Comparison of ENCODE assay signal across 8 cellular contexts in genomic region chr16:1771072-1771863, GRCh38. TPM values are rescaled to one million over a fixed set of nuclear protein-coding genes. Genes with fewer than 3 reads are reported as not detected.
DNase-seq lines count a peak whose midpoint lies in the region; ATAC-seq and TF ChIP-seq lines count a peak whose summit lies in the region.

Gene NME3, minus strand, starts transcription at chr16:1771543. Its CDS starts 9 bp downstream, at chr16:1771534.

- peaks cover 13% of the 10 kb centered on the region for H3K4me1 Mint-ChIP-seq in nephron progenitor cell

- TF ChIP-seq CTCF in fibroblast of the aortic adventitia (IDR thresholded peaks at IDR 0.05; ENCODE audit: insufficient read depth, low read length) (no peak), nephron progenitor cell (IDR thresholded peaks at IDR 0.05) (no peak)

- H3K4me1 ChIP-seq in BLaER1: peaks cover 36% of the 10 kb centered on the region

- peak within 1 kb of the TSS; percentile 98 for H3K4me2 ChIP-seq in BLaER1

- H3K36me3 ChIP-seq in BLaER1: peaks cover 59% of the 10 kb centered on the region

- peaks cover 61% of the 10 kb centered on the region for H4K20me1 ChIP-seq in BLaER1

- no peak for ATAC-seq in GM18907 (IDR thresholded peaks at IDR 0.05; ENCODE audit: unreplicated experiment)

- H3K36me3 Mint-ChIP-seq in nephron progenitor cell (ENCODE audit: low read depth): no peaks in the 10 kb centered on the region

- peak within 1 kb of the TSS; percentile 97 for H3K4me3 ChIP-seq in BLaER1
- H3K4me3 ChIP-seq in fibroblast of the aortic adventitia (ENCODE audit: low read depth, low read length): peak within 1 kb of the TSS; percentile 84

- H3K4me3 Mint-ChIP-seq in nephron progenitor cell: peak within 1 kb of the TSS; percentile 96

- peak within 1 kb of the TSS; percentile 98 for H3K9ac ChIP-seq in BLaER1

- peak within 1 kb of the TSS; percentile 43 for H3K27ac Mint-ChIP-seq in nephron progenitor cell

- no peaks in the 10 kb centered on the region for H3K27me3 Mint-ChIP-seq in nephron progenitor cell (ENCODE audit: low read depth, poor library complexity)

- peak within 1 kb of the TSS; percentile 97 for H3K27ac ChIP-seq in BLaER1

- no peaks in the 10 kb centered on the region for H3K9me3 Mint-ChIP-seq in nephron progenitor cell

- peak; percentile 34 for DNase-seq in GOT3 (lab: John Stamatoyannopoulos, UW)
- peak; percentile 84 for DNase-seq in RPMI8226
- DNase-seq in activated effector memory CD4-positive, alpha-beta T cell treated with anti-CD3 and anti-CD28 coated beads, Interleukin-2, amount 50 U/mL, for 16 hours: peak; percentile 93
- peak; percentile 50 for DNase-seq in fibroblast of the aortic adventitia (ENCODE audit: low read depth)
- DNase-seq in nephron progenitor cell: peak; percentile 80
- peak; percentile 75 for DNase-seq in stimulated activated naive CD4-positive, alpha-beta T cell treated with Interleukin-2 at 50 U/mL for 16 hours (lab: John Stamatoyannopoulos, UW)

- H3K27me3 ChIP-seq in BLaER1: no peaks in the 10 kb centered on the region

- H3K9me3 ChIP-seq in BLaER1: no peaks in the 10 kb centered on the region

RNA-seq across cellular contexts. Expression of gene NME3, which starts in this region (rescaled TPM):
- 27.1 and 30.3 TPM in 2 replicates for total RNA-seq in fibroblast of the aortic adventitia (ENCODE audit: low replicate concordance)

Comparison
In these comparisons a context has a peak if more than half of its experiments do, and no peak if none do; other contexts are left out.
1. DNase-seq: peak in every context shown above with its lines; median percentile 93 in activated effector memory CD4-positive, alpha-beta T cell treated with anti-CD3 and anti-CD28 coated beads, Interleukin-2, amount 50 U/mL, for 16 hours; 84 in RPMI8226; 80 in nephron progenitor cell; 75 in stimulated activated naive CD4-positive, alpha-beta T cell treated with Interleukin-2 at 50 U/mL for 16 hours; 50 in fibroblast of the aortic adventitia; 34 in GOT3.